27 cellular contexts compared by ENCODE assay signal in genomic region chr1:95080446-95080845, GRCh38. TPM values are rescaled to one million over a fixed set of nuclear protein-coding genes. Genes with fewer than 3 reads are reported as not detected.
"Had no signal": no experiment of that assay in that cellular context is flagged by ENCODE, and none has a peak within 500 bp of the region (broad histone marks: within the 10 kb centered on the region; RNA-seq: fewer than 3 reads in every experiment).

No MANE protein-coding gene starts in this region.

- H3K4me1 Mint-ChIP-seq: activated T-helper 17 cell treated with anti-CD3 and anti-CD28 coated beads, Interleukin-2, amount 50 U/mL, for 72 hours; central memory CD8-positive, alpha-beta T cell had no signal

- H3K27ac ChIP-seq: brain microvascular endothelial cell, coronary artery had no signal

- H3K36me3 ChIP-seq: brain microvascular endothelial cell had no signal

- H3K27ac Mint-ChIP-seq: activated CD4-positive, alpha-beta T cell treated with anti-CD3 and anti-CD28 coated beads, Interleukin-2, amount 10 ng/mL, durations not matched to agents 7 days and 5 days; activated CD8-positive, alpha-beta T cell treated with anti-CD3 and anti-CD28 coated beads for 36 hours; activated naive CD8-positive, alpha-beta T cell; activated T-helper 17 cell treated with anti-CD3 and anti-CD28 coated beads, Interleukin-2, amount 50 U/mL, for 72 hours; dendritic cell treated with granulocyte-macrophage colony-stimulating factor and Interleukin-4, amounts not matched to agents 40 ng/mL and 50 ng/mL, for 4 days; endodermal cell had no signal

- H3K9me3 Mint-ChIP-seq: activated CD4-positive, alpha-beta T cell treated with anti-CD3 and anti-CD28 coated beads, Interleukin-2, amount 10 ng/mL, durations not matched to agents 7 days and 5 days; activated CD8-positive, alpha-beta T cell treated with anti-CD3 and anti-CD28 coated beads for 36 hours; activated T-cell treated with anti-CD3 and anti-CD28 coated beads, Interleukin-2, amount 50 U/mL, for 4 hours; activated T-helper 17 cell treated with anti-CD3 and anti-CD28 coated beads, Interleukin-2, amount 50 U/mL, for 72 hours; central memory CD8-positive, alpha-beta T cell; dendritic cell treated with granulocyte-macrophage colony-stimulating factor and Interleukin-4, amounts not matched to agents 40 ng/mL and 50 ng/mL, for 4 days; endodermal cell had no signal

- H3K4me3 Mint-ChIP-seq: activated CD4-positive, alpha-beta T cell treated with anti-CD3 and anti-CD28 coated beads, Interleukin-2, amount 10 ng/mL, durations not matched to agents 7 days and 5 days; activated CD8-positive, alpha-beta T cell treated with anti-CD3 and anti-CD28 coated beads for 36 hours; activated naive CD8-positive, alpha-beta T cell; activated T-cell treated with anti-CD3 and anti-CD28 coated beads, Interleukin-2, amount 50 U/mL, for 4 hours; activated T-helper 17 cell treated with anti-CD3 and anti-CD28 coated beads, Interleukin-2, amount 50 U/mL, for 72 hours; central memory CD8-positive, alpha-beta T cell; dendritic cell treated with granulocyte-macrophage colony-stimulating factor and Interleukin-4, amounts not matched to agents 40 ng/mL and 50 ng/mL, for 4 days; endodermal cell had no signal

- H3K27me3 ChIP-seq: dorsolateral prefrontal cortex had no signal

- ATAC-seq: activated CD8-positive, alpha-beta T cell treated with anti-CD3 and anti-CD28 coated beads for 36 hours; activated T-cell treated with anti-CD3 and anti-CD28 coated beads, Interleukin-2, amount 50 U/mL, for 4 hours; activated T-helper 17 cell treated with anti-CD3 and anti-CD28 coated beads, Interleukin-2, amount 50 U/mL, for 72 hours; esophagus mucosa had no signal

- H3K4me3 ChIP-seq: coronary artery, dorsolateral prefrontal cortex had no signal

- DNase-seq: activated CD4-positive, alpha-beta T cell treated with anti-CD3 and anti-CD28 coated beads for 1 hour; activated CD4-positive, alpha-beta T cell treated with anti-CD3 and anti-CD28 coated beads for 4 hours; activated CD4-positive, alpha-beta T cell treated with anti-CD3 and anti-CD28 coated beads, Interleukin-2, amount 10 ng/mL, durations not matched to agents 7 days and 5 days; activated CD4-positive, alpha-beta T cell treated with anti-CD3 and anti-CD28 coated beads, Interleukin-2, amount 50 U/mL, for 48 hours; activated CD8-positive, alpha-beta memory T cell treated with anti-CD3 and anti-CD28 coated beads for 24 hours; activated CD8-positive, alpha-beta T cell treated with anti-CD3 and anti-CD28 coated beads for 36 hours; activated effector memory CD4-positive, alpha-beta T cell treated with Interleukin-2 at 50 U/mL for 16 hours; activated gamma-delta T cell treated with Interleukin-2 at 50 U/mL for 16 hours; activated naive CD4-positive, alpha-beta T cell treated with anti-CD3 and anti-CD28 coated beads, Interleukin-2, amount 50 U/mL, for 16 hours; activated naive CD4-positive, alpha-beta T cell treated with Interleukin-2 at 50 U/mL for 16 hours; activated T-cell treated with anti-CD3 and anti-CD28 coated beads, Interleukin-2, amount 50 U/mL, for 4 hours; amniotic stem cell; anterior cingulate cortex; brain microvascular endothelial cell; dorsolateral prefrontal cortex; effector memory CD4-positive, alpha-beta T cell; endodermal cell; foreskin fibroblast; glutamatergic neuron; T-helper 2 cell had no signal

- H3K36me3 Mint-ChIP-seq: activated naive CD8-positive, alpha-beta T cell had no signal

- H3K27me3 Mint-ChIP-seq: activated CD8-positive, alpha-beta T cell treated with anti-CD3 and anti-CD28 coated beads for 36 hours; activated naive CD8-positive, alpha-beta T cell had no signal

RNA-seq across cellular contexts. Expression of gene TLCD4, which starts 36.7 kb away (rescaled TPM):
- total RNA-seq: T-helper 1 cell treated with Interleukin-12 subunit alpha and Interleukin-12 subunit beta and Interleukin-4 antibody, amounts not matched to agents 30 ng/mL and 1 ng/mL, for 36 hours had no signal
